ENCODE assay signal across 25 cellular contexts in the genomic region with DNA sequence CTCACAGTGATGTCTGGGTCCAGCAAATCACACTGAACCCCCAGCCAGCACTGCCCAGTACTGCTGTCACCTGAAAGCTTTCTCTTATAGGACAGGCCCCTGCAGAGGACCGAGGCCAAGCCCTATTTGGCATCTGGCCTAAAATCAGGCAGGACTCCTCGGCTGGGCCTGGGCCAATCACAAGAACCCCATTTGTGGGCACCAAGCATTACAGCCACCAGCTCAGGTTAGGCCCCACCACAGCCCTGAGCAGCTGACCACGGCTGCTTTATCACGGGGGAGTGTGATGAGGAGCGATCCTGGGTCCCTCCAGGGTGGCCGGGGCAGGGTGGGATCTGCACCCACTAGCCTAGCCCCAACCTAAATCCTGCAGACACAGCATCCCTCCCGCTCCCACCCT. TPM values are rescaled to one million over a fixed set of nuclear protein-coding genes. Genes with fewer than 3 reads are reported as not detected.
A peak's percentile ranks its signal among the peaks of the same experiment; 100 is the strongest.
DNase-seq lines count a peak whose midpoint lies in the region; ATAC-seq and TF ChIP-seq lines count a peak whose summit lies in the region.
"Had no signal": no experiment of that assay in that cellular context is flagged by ENCODE, and none has a peak within 500 bp of the region (broad histone marks: within the 10 kb centered on the region; RNA-seq: fewer than 3 reads in every experiment).

No MANE protein-coding gene starts in this region.

- H3K36me3 ChIP-seq in left ventricle myocardium inferior (no peaks in the 10 kb centered on the region), osteoblast (ENCODE audit: insufficient read depth, low read length) (no peaks in the 10 kb centered on the region), tibial nerve (no peaks in the 10 kb centered on the region)
- H3K36me3 ChIP-seq: HAP-1, heart left ventricle, vagina had no signal

- peaks cover 29% of the 10 kb centered on the region for H3K4me1 ChIP-seq in left ventricle myocardium inferior
- H3K4me1 ChIP-seq in osteoblast (ENCODE audit: insufficient read depth, low read length): peaks cover 27% of the 10 kb centered on the region
- H3K4me1 ChIP-seq in tibial nerve: peaks cover 2 to 88% (median 56%) of the 10 kb centered on the region in 4 donors
- H3K4me1 ChIP-seq: HAP-1 had no signal

- TF ChIP-seq EP300 in tibial nerve (IDR thresholded peaks at IDR 0.05): no peak

- intact Hi-C loops in Right ventricle myocardium superior (cut with DNase I): no loop called here
- intact Hi-C loops in left ventricle myocardium inferior (cut with micrococcal nuclease): no loop called here

- no peak overlapping the region for H3K4me3 ChIP-seq in left ventricle myocardium inferior
- no peak overlapping the region for H3K4me3 ChIP-seq in osteoblast (ENCODE audit: insufficient read depth, low read length)
- H3K4me3 ChIP-seq in tibial nerve: no peak overlapping the region
- H3K4me3 ChIP-seq: HAP-1, heart left ventricle, SK-N-MC, skin epidermis, testis, vagina had no signal

- H3K9me3 ChIP-seq in left ventricle myocardium inferior (replicated peaks) (no peaks in the 10 kb centered on the region), osteoblast (ENCODE audit: low read depth, low read length) (no peaks in the 10 kb centered on the region), tibial nerve (no peaks in the 10 kb centered on the region)
- H3K9me3 ChIP-seq: HAP-1, heart left ventricle, testis, vagina had no signal

- TF ChIP-seq CTCF in left ventricle myocardium inferior (IDR thresholded peaks at IDR 0.05; ENCODE audit: borderline replicate concordance) (no peak), osteoblast (IDR thresholded peaks at IDR 0.05; ENCODE audit: extremely low read depth, low read depth, low read length) (no peak), tibial nerve (IDR thresholded peaks at IDR 0.05) (no peak)

- H3K27me3 ChIP-seq in left ventricle myocardium inferior (ENCODE audit: low read depth) (no peaks in the 10 kb centered on the region), osteoblast (ENCODE audit: insufficient read depth, low read length) (no peaks in the 10 kb centered on the region), tibial nerve (no peaks in the 10 kb centered on the region)
- H3K27me3 ChIP-seq: heart left ventricle, testis, vagina had no signal

- H4K20me1 ChIP-seq in osteoblast (ENCODE audit: insufficient read depth, low read length): peaks cover 73% of the 10 kb centered on the region

- no peak for TF ChIP-seq POLR2A in tibial nerve (IDR thresholded peaks at IDR 0.05)

- H2AFZ ChIP-seq in osteoblast (ENCODE audit: low read length): no peak overlapping the region

- DNase-seq in Right ventricle myocardium superior (peak; percentile 29), left ventricle myocardium inferior (no peak), glomerular visceral epithelial cell (ENCODE audit: extremely low spot score) (peak; percentile 66), osteoblast (ENCODE audit: insufficient read length, low spot score, missing footprints) (peak; percentile 57), tibial nerve (ENCODE audit: low spot score in 2 of 2) (no peak)
- DNase-seq in activated CD4-positive, CD25-positive, alpha-beta regulatory T cell (lab: John Stamatoyannopoulos, UW): no peak
- DNase-seq: activated CD4-positive, alpha-beta T cell treated with anti-CD3 and anti-CD28 coated beads, Interleukin-2, amount 10 ng/mL, durations not matched to agents 7 days and 5 days; activated naive CD4-positive, alpha-beta T cell treated with anti-CD3 and anti-CD28 coated beads, Interleukin-2, amount 10 ng/mL, durations not matched to agents 7 days and 5 days; amygdala; central memory CD4-positive, alpha-beta T cell; COR-L47; NCI-H1930; NCI-H748 treated with DMSO at 0.1 percent for 48 hours; stimulated activated CD4-positive, alpha-beta T cell treated with anti-CD3 and anti-CD28 coated beads, Interleukin-2, amount 100 ng/mL, for 24 hours; testis had no signal

- peaks cover 95% of the 10 kb centered on the region for H3K79me2 ChIP-seq in osteoblast (ENCODE audit: insufficient read depth, low read length)

- H3K4me2 ChIP-seq in osteoblast (ENCODE audit: insufficient read depth, low read length): no peak overlapping the region

- ATAC-seq in Right ventricle myocardium superior (ENCODE audit: poor library complexity): no peak
- ATAC-seq in HG03175 (IDR thresholded peaks at IDR 0.05; ENCODE audit: unreplicated experiment): no peak
- no peak for ATAC-seq in HG02623 (IDR thresholded peaks at IDR 0.05; ENCODE audit: unreplicated experiment)
- ATAC-seq: heart left ventricle; HepG2; natural killer cell treated with Interleukin-12 subunit alpha and Interleukin-12 subunit beta and Interleukin-15 and Interleukin-18, amount 100 ng/mL, for 72 hours had no signal

- 46 to 54% methylated on average over 4 to 7 of the region's 7 CpGs for WGBS in tibial nerve, 2 donors

- H3K27ac ChIP-seq in left ventricle myocardium inferior (replicated peaks) (no peak overlapping the region), osteoblast (ENCODE audit: low read depth, low read length) (no peak overlapping the region), tibial nerve (peak overlapping the region in 3 of 4 donors; percentile 54 to 97 (median 92))
- H3K27ac ChIP-seq: heart left ventricle, HL-60, SK-N-MC, testis had no signal

RNA-seq across cellular contexts. Expression of a gene that starts 8.2 kb away (rescaled TPM):
- total RNA-seq in Right ventricle myocardium superior (15.7 TPM), left ventricle myocardium inferior (15.8 TPM), osteoblast (83.7 and 85.4 TPM in 2 replicates), tibial nerve (100 to 1,000 TPM in 2 of 4 donors, 10 to 100 TPM in 2; 95.7 to 146 (median 98.8) TPM)

Comparison
In these comparisons a context has a peak if more than half of its experiments do, and no peak if none do; other contexts are left out.
1. DNase-seq: peak in Right ventricle myocardium superior (single experiment), glomerular visceral epithelial cell (single experiment) and osteoblast (single experiment); none in left ventricle myocardium inferior (single experiment), tibial nerve (0 of 2) and activated CD4-positive, CD25-positive, alpha-beta regulatory T cell (0 of 4).
2. H3K27ac ChIP-seq: peak in tibial nerve (3 of 4); none in left ventricle myocardium inferior (single experiment) and osteoblast (single experiment).